Comparison of ENCODE assay signal across 10 cellular contexts in the genomic region with DNA sequence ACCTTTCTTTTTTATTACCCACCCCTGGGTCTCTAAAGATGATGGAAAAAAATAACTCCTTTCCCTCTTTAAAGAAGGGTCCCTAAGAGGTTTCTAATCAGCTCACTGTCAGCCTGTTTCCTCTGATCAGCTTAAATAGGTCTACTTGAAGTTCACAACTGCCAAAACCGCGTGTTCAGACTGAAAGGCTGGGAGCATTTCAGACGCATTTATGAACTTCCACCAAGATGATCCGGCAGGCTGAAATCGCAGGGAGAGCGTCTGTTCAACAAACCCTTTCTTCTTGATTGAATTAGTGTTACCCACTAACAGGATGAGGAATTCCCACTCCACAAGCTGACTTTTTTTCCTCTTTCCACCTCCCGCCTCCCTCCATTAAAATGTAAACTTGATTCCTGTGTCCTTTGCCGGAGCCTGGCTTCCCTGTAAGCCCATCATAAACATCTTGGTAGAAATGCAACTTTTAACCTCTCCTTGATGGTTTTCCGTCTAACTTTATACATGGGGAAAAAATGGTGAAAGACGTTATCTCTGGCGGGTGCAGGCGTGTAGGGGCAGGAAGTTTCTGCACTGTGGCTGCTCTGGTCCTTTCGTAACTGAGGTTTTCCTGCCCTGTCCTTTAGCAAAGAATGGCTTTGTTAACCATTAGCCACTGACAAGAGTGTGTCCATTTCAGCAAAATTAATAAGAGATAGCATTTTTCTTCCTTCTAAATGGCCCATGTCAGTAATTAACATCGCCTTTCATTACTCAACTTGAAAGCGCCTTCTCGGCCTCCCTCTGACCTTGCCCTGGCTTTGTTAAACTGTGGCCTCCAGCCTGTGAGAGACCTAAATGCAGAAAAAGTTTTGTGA.
DNase-seq lines count a peak whose midpoint lies in the region; ATAC-seq and TF ChIP-seq lines count a peak whose summit lies in the region.
"Had no signal": no experiment of that assay in that cellular context is flagged by ENCODE, and none has a peak within 500 bp of the region (broad histone marks: within the 10 kb centered on the region; RNA-seq: fewer than 3 reads in every experiment).

No MANE protein-coding gene starts in this region.

- ATAC-seq in GM19324 (IDR thresholded peaks at IDR 0.05; ENCODE audit: low FRiP score, unreplicated experiment) = peak; percentile 47
- ATAC-seq in SK-N-SH treated with all-trans-retinoic acid at 6 μM for 48 hours = peak; percentile 31; the same call in 2 of the 3 replicates
- peak; percentile 22 to 56 (median 44) for ATAC-seq in heart right ventricle

- peak overlapping the region in 4 of 10 donors; percentile 3 to 30 (median 24) for H3K4me3 ChIP-seq in heart right ventricle

- no peak for DNase-seq in heart right ventricle
- DNase-seq in renal cortical epithelial cell (ENCODE audit: low read depth) = peak; percentile 76
- no peak for DNase-seq in medulla oblongata (ENCODE audit: extremely low spot score)
- no peak for DNase-seq in hypothalamus (lab: John Stamatoyannopoulos, UW)
- DNase-seq in stimulated activated CD4-positive, alpha-beta T cell treated with anti-CD3 and anti-CD28 coated beads, Interleukin-15, amount 100 ng/mL, for 24 hours = no peak
- no peak for DNase-seq in foreskin melanocyte
- DNase-seq: CD4-positive, alpha-beta memory T cell; posterior cingulate gyrus had no signal

- peak overlapping the region in 9 of 10 donors; percentile 67 to 87 (median 84) for H3K27ac ChIP-seq in heart right ventricle

- peaks cover 3 to 31% (median 12%) of the 10 kb centered on the region in 9 donors for H3K4me1 ChIP-seq in heart right ventricle

- intact Hi-C loops in heart right ventricle (cut with DNase I) = loop anchor here in 4 of 10 donors (2.0 to 10.0 kb wide), 3 partner anchors 31 to 123 kb away; no protein-coding TSS in a partner anchor

- no peaks in the 10 kb centered on the region for H3K9me3 ChIP-seq in heart right ventricle

- TF ChIP-seq CTCF in heart right ventricle (IDR thresholded peaks at IDR 0.05) = no peak

- 37 to 40% methylated on average over 16 of the region's 16 CpGs for WGBS in heart right ventricle, 2 donors

- no peaks in the 10 kb centered on the region for H3K36me3 ChIP-seq in heart right ventricle

- H3K27me3 ChIP-seq in heart right ventricle = no peaks in the 10 kb centered on the region

TF ChIP-seq in SK-N-SH treated with all-trans-retinoic acid at 6 μM for 48 hours, 23 proteins besides CTCF, POLR2A, EP300 and RAD21:
- 0 out of 2 replicates have a peak, but pooled peaks have one; percentile 11 for TF ChIP-seq SNAI2 (CRISPR knock-in tag; IDR thresholded peaks at IDR 0.05)
- TF ChIP-seq, protein P1, sequence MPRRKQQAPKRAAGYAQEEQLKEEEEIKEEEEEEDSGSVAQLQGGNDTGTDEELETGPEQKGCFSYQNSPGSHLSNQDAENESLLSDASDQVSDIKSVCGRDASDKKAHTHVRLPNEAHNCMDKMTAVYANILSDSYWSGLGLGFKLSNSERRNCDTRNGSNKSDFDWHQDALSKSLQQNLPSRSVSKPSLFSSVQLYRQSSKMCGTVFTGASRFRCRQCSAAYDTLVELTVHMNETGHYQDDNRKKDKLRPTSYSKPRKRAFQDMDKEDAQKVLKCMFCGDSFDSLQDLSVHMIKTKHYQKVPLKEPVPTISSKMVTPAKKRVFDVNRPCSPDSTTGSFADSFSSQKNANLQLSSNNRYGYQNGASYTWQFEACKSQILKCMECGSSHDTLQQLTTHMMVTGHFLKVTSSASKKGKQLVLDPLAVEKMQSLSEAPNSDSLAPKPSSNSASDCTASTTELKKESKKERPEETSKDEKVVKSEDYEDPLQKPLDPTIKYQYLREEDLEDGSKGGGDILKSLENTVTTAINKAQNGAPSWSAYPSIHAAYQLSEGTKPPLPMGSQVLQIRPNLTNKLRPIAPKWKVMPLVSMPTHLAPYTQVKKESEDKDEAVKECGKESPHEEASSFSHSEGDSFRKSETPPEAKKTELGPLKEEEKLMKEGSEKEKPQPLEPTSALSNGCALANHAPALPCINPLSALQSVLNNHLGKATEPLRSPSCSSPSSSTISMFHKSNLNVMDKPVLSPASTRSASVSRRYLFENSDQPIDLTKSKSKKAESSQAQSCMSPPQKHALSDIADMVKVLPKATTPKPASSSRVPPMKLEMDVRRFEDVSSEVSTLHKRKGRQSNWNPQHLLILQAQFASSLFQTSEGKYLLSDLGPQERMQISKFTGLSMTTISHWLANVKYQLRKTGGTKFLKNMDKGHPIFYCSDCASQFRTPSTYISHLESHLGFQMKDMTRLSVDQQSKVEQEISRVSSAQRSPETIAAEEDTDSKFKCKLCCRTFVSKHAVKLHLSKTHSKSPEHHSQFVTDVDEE (CRISPR knock-in tag; IDR thresholded peaks at IDR 0.05) = no peak; the same call in 1 of the 2 replicates
